In genomic region chr7:129771201-129771927, GRCh38 we compare ENCODE assay signal across 19 cellular contexts.
DNase-seq lines count a peak whose midpoint lies in the region; ATAC-seq and TF ChIP-seq lines count a peak whose summit lies in the region.
"Had no signal": no experiment of that assay in that cellular context is flagged by ENCODE, and none has a peak within 500 bp of the region (broad histone marks: within the 10 kb centered on the region; RNA-seq: fewer than 3 reads in every experiment).

No MANE protein-coding gene starts in this region.

- no peak overlapping the region for H3K27ac ChIP-seq in naive thymus-derived CD4-positive, alpha-beta T cell (ENCODE audit: low read depth, low read length)
- H3K27ac ChIP-seq: C4-2B, uterus had no signal

- CTCF ChIA-PET in naive thymus-derived CD4-positive, alpha-beta T cell (lab: Charles Lee), result no interaction called here
- CTCF ChIA-PET in activated CD4-positive, alpha-beta memory T cell treated with anti-CD3 and anti-CD28 coated beads for 36 hours (lab: Charles Lee), result no interaction called here

- H3K27me3 Mint-ChIP-seq in CD14-positive monocyte (ENCODE audit: low read depth in 3 of 3), result peaks cover 33 to 53% (median 34%) of the 10 kb centered on the region in 3 donors
- H3K27me3 Mint-ChIP-seq in chondrocyte (ENCODE audit: low read depth), result peaks cover 4% of the 10 kb centered on the region
- peaks cover 0 to 14% (median 4%) of the 10 kb centered on the region in 5 donors for H3K27me3 Mint-ChIP-seq in naive thymus-derived CD4-positive, alpha-beta T cell
- H3K27me3 Mint-ChIP-seq in activated CD4-positive, alpha-beta memory T cell treated with anti-CD3 and anti-CD28 coated beads for 36 hours, result peaks cover 7% of the 10 kb centered on the region

- H3K27ac Mint-ChIP-seq in CD14-positive monocyte, result peak overlapping the region in 1 of 7 donors; percentile 31
- no peak overlapping the region for H3K27ac Mint-ChIP-seq in chondrocyte (ENCODE audit: unreplicated experiment)
- no peak overlapping the region for H3K27ac Mint-ChIP-seq in naive thymus-derived CD4-positive, alpha-beta T cell
- no peak overlapping the region for H3K27ac Mint-ChIP-seq in activated CD4-positive, alpha-beta memory T cell treated with anti-CD3 and anti-CD28 coated beads for 36 hours
- H3K27ac Mint-ChIP-seq: activated naive CD8-positive, alpha-beta T cell treated with anti-CD3 and anti-CD28 coated beads for 36 hours; effector memory CD8-positive, alpha-beta T cell had no signal

- H3K4me3 ChIP-seq in NT2/D1 (ENCODE audit: insufficient read length, low read depth), result no peak overlapping the region
- no peak overlapping the region for H3K4me3 ChIP-seq in naive thymus-derived CD4-positive, alpha-beta T cell (ENCODE audit: low read length)
- H3K4me3 ChIP-seq: SJCRH30, uterus had no signal

- no peaks in the 10 kb centered on the region; the same call in 1 of the 2 replicates for H3K9me3 ChIP-seq in NT2/D1 (ENCODE audit: insufficient read depth, low read length)
- no peaks in the 10 kb centered on the region for H3K9me3 ChIP-seq in naive thymus-derived CD4-positive, alpha-beta T cell (ENCODE audit: control insufficient read depth in 2 of 3, low read length in 3 of 3)
- H3K9me3 ChIP-seq: SJCRH30, uterus had no signal

- peaks cover 49% of the 10 kb centered on the region for H3K4me1 ChIP-seq in NT2/D1 (ENCODE audit: insufficient read depth, insufficient read length)
- H3K4me1 ChIP-seq in naive thymus-derived CD4-positive, alpha-beta T cell (ENCODE audit: control insufficient read depth in 2 of 2, insufficient read depth in 2 of 2, low read length in 2 of 2), result no peaks in the 10 kb centered on the region
- H3K4me1 ChIP-seq: uterus had no signal

- TF ChIP-seq CTCF in CD14-positive monocyte (IDR thresholded peaks at IDR 0.05), result no peak
- TF ChIP-seq CTCF in chondrocyte (IDR thresholded peaks at IDR 0.05), result no peak

- H3K36me3 ChIP-seq in NT2/D1 (ENCODE audit: insufficient read depth, insufficient read length, low read length), result no peaks in the 10 kb centered on the region
- H3K36me3 ChIP-seq in naive thymus-derived CD4-positive, alpha-beta T cell (ENCODE audit: control insufficient read depth in 2 of 3, insufficient read depth in 3 of 3, low read length in 3 of 3), result no peaks in the 10 kb centered on the region
- H3K36me3 ChIP-seq: SJCRH30, uterus had no signal

- POLR2A ChIA-PET in naive thymus-derived CD4-positive, alpha-beta T cell (lab: Charles Lee), result no interaction called here
- POLR2A ChIA-PET in activated CD4-positive, alpha-beta memory T cell treated with anti-CD3 and anti-CD28 coated beads for 36 hours (lab: Charles Lee), result no interaction called here

- peak overlapping the region; percentile 48 to 80 for H3K4me3 Mint-ChIP-seq in CD14-positive monocyte
- H3K4me3 Mint-ChIP-seq in chondrocyte (ENCODE audit: unreplicated experiment), result no peak overlapping the region
- no peak overlapping the region for H3K4me3 Mint-ChIP-seq in naive thymus-derived CD4-positive, alpha-beta T cell
- no peak overlapping the region for H3K4me3 Mint-ChIP-seq in activated CD4-positive, alpha-beta memory T cell treated with anti-CD3 and anti-CD28 coated beads for 36 hours
- H3K4me3 Mint-ChIP-seq: activated naive CD8-positive, alpha-beta T cell treated with anti-CD3 and anti-CD28 coated beads for 36 hours; effector memory CD8-positive, alpha-beta T cell had no signal

- H3K4me1 Mint-ChIP-seq in CD14-positive monocyte (peaks cover 10% of the 10 kb centered on the region), chondrocyte (ENCODE audit: low read depth) (no peaks in the 10 kb centered on the region)
- H3K4me1 Mint-ChIP-seq in naive thymus-derived CD4-positive, alpha-beta T cell, result peaks cover 0 to 6% (median 0%) of the 10 kb centered on the region in 7 donors
- no peaks in the 10 kb centered on the region for H3K4me1 Mint-ChIP-seq in activated CD4-positive, alpha-beta memory T cell treated with anti-CD3 and anti-CD28 coated beads for 36 hours (ENCODE audit: low read depth)
- H3K4me1 Mint-ChIP-seq: activated naive CD8-positive, alpha-beta T cell treated with anti-CD3 and anti-CD28 coated beads for 36 hours had no signal

- H3K9ac ChIP-seq in NT2/D1 (ENCODE audit: insufficient read length, low read depth), result peak overlapping the region; percentile 42

- peak; percentile 28 for ATAC-seq in naive thymus-derived CD4-positive, alpha-beta T cell
- ATAC-seq: effector memory CD8-positive, alpha-beta T cell; Panc1 had no signal

- no peaks in the 10 kb centered on the region for H3K36me3 Mint-ChIP-seq in CD14-positive monocyte
- H3K36me3 Mint-ChIP-seq in chondrocyte (ENCODE audit: low read depth), result no peaks in the 10 kb centered on the region
- no peaks in the 10 kb centered on the region for H3K36me3 Mint-ChIP-seq in naive thymus-derived CD4-positive, alpha-beta T cell
- H3K36me3 Mint-ChIP-seq in activated CD4-positive, alpha-beta memory T cell treated with anti-CD3 and anti-CD28 coated beads for 36 hours, result no peaks in the 10 kb centered on the region
- H3K36me3 Mint-ChIP-seq: activated naive CD8-positive, alpha-beta T cell treated with anti-CD3 and anti-CD28 coated beads for 36 hours had no signal

- DNase-seq in CD14-positive monocyte (ENCODE audit: low spot score), result no peak
- no peak for DNase-seq in NT2/D1 (ENCODE audit: low read depth, low spot score)
- DNase-seq in chondrocyte (ENCODE audit: low spot score), result peak; percentile 70
- DNase-seq in naive thymus-derived CD4-positive, alpha-beta T cell, result no peak
- no peak for DNase-seq in activated CD4-positive, alpha-beta memory T cell treated with anti-CD3 and anti-CD28 coated beads for 36 hours
- no peak for DNase-seq in RKO (ENCODE audit: low spot score)
- no peak for DNase-seq in NCI-H510A treated with DMSO at 0.1 percent for 48 hours (lab: John Stamatoyannopoulos, UW)
- no peak for DNase-seq in activated T-cell treated with anti-CD3 and anti-CD28 coated beads for 4 hours
- DNase-seq: activated CD4-positive, CD25-positive, alpha-beta regulatory T cell treated with anti-CD3 and anti-CD28 coated beads, Interleukin-2, amount 50 U/mL, for 72 hours; activated naive CD8-positive, alpha-beta T cell treated with anti-CD3 and anti-CD28 coated beads for 36 hours; DMS 273 treated with DMSO at 0.1 percent for 48 hours; effector memory CD8-positive, alpha-beta T cell; NCI-H187; NCI-H345; substantia nigra; uterus had no signal

- intact Hi-C loops in CD14-positive monocyte (cut with micrococcal nuclease), result no loop called here
- intact Hi-C loops in naive thymus-derived CD4-positive, alpha-beta T cell (cut with micrococcal nuclease), result no loop called here
- intact Hi-C loops in activated CD4-positive, alpha-beta memory T cell treated with anti-CD3 and anti-CD28 coated beads for 36 hours (cut with micrococcal nuclease), result no loop called here

- peaks cover 4% of the 10 kb centered on the region for H3K27me3 ChIP-seq in NT2/D1 (ENCODE audit: insufficient read depth, insufficient read length)
- H3K27me3 ChIP-seq in naive thymus-derived CD4-positive, alpha-beta T cell (ENCODE audit: control insufficient read depth in 2 of 2, insufficient read depth in 2 of 2, low read length in 2 of 2), result no peaks in the 10 kb centered on the region
- H3K27me3 ChIP-seq: SJCRH30, uterus had no signal

- peaks cover 0 to 2% (median 0%) of the 10 kb centered on the region in 7 donors for H3K9me3 Mint-ChIP-seq in CD14-positive monocyte
- H3K9me3 Mint-ChIP-seq in chondrocyte (ENCODE audit: low read depth), result no peaks in the 10 kb centered on the region
- no peaks in the 10 kb centered on the region for H3K9me3 Mint-ChIP-seq in naive thymus-derived CD4-positive, alpha-beta T cell
- H3K9me3 Mint-ChIP-seq in activated CD4-positive, alpha-beta memory T cell treated with anti-CD3 and anti-CD28 coated beads for 36 hours, result no peaks in the 10 kb centered on the region
- H3K9me3 Mint-ChIP-seq: activated naive CD8-positive, alpha-beta T cell treated with anti-CD3 and anti-CD28 coated beads for 36 hours; effector memory CD8-positive, alpha-beta T cell had no signal

Comparison
In these comparisons a context has a peak if more than half of its experiments do, and no peak if none do; other contexts are left out.
1. H3K4me3 Mint-ChIP-seq: peak in CD14-positive monocyte (2 of 2); none in chondrocyte (single experiment), naive thymus-derived CD4-positive, alpha-beta T cell (0 of 10) and activated CD4-positive, alpha-beta memory T cell treated with anti-CD3 and anti-CD28 coated beads for 36 hours (single experiment).